ENCODE assay signal across 2 cellular contexts in the genomic region with DNA sequence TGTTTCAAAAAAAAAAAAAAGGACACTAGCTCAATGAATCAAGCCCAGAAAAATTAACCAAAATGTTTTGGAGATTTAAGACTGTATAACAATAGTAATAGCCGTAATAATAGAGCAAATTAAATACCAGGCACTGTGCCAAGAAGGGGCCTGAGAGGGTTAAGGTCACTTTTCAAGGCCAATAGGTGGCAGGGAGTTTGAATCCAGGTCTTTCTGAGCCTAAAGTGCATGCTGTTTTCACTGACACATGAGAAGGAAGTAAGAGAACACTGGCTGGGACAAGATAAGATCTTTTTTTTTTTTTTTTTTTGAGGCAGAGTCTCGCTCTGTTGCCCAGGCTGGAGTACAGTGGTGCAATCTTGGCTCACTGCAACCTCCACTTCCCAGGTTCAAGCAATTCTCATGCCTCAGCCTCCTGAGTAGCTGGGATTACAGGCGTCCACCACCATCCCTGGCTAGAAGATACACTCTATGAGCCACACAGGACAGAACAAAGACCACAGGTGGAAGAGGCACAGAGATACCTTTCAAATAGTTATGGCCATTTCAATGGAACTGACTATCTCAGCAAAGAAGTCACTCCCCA.
TF ChIP-seq lines count a peak whose summit lies in the region.

No MANE protein-coding gene starts in this region.

TF ChIP-seq in HepG2, 621 proteins besides CTCF, POLR2A, EP300 and RAD21 (continues in another document):
- TF ChIP-seq CCDC6 (CRISPR knock-in tag; IDR thresholded peaks at IDR 0.05) (no peak), ZNF550 (CRISPR knock-in tag; IDR thresholded peaks at IDR 0.05; ENCODE audit: borderline replicate concordance) (no peak), CAMTA2 (CRISPR knock-in tag; IDR thresholded peaks at IDR 0.05; ENCODE audit: borderline replicate concordance) (no peak), ZNF7 (CRISPR knock-in tag; IDR thresholded peaks at IDR 0.05) (no peak), RCOR2 (CRISPR knock-in tag; IDR thresholded peaks at IDR 0.05) (no peak), ZNF225 (CRISPR knock-in tag; IDR thresholded peaks at IDR 0.05) (no peak), HNF4A (CRISPR knock-in tag; IDR thresholded peaks at IDR 0.05) (peak; percentile 62), SOX6 (IDR thresholded peaks at IDR 0.05) (no peak), SOX6 (CRISPR knock-in tag; IDR thresholded peaks at IDR 0.05) (peak; percentile 58), SRSF1 (optimal IDR thresholded peaks at IDR 0.05; ENCODE audit: low read depth, low read length) (no peak), KAT7 (CRISPR knock-in tag; IDR thresholded peaks at IDR 0.05; ENCODE audit: borderline replicate concordance) (no peak)
- TF ChIP-seq, protein P1, sequence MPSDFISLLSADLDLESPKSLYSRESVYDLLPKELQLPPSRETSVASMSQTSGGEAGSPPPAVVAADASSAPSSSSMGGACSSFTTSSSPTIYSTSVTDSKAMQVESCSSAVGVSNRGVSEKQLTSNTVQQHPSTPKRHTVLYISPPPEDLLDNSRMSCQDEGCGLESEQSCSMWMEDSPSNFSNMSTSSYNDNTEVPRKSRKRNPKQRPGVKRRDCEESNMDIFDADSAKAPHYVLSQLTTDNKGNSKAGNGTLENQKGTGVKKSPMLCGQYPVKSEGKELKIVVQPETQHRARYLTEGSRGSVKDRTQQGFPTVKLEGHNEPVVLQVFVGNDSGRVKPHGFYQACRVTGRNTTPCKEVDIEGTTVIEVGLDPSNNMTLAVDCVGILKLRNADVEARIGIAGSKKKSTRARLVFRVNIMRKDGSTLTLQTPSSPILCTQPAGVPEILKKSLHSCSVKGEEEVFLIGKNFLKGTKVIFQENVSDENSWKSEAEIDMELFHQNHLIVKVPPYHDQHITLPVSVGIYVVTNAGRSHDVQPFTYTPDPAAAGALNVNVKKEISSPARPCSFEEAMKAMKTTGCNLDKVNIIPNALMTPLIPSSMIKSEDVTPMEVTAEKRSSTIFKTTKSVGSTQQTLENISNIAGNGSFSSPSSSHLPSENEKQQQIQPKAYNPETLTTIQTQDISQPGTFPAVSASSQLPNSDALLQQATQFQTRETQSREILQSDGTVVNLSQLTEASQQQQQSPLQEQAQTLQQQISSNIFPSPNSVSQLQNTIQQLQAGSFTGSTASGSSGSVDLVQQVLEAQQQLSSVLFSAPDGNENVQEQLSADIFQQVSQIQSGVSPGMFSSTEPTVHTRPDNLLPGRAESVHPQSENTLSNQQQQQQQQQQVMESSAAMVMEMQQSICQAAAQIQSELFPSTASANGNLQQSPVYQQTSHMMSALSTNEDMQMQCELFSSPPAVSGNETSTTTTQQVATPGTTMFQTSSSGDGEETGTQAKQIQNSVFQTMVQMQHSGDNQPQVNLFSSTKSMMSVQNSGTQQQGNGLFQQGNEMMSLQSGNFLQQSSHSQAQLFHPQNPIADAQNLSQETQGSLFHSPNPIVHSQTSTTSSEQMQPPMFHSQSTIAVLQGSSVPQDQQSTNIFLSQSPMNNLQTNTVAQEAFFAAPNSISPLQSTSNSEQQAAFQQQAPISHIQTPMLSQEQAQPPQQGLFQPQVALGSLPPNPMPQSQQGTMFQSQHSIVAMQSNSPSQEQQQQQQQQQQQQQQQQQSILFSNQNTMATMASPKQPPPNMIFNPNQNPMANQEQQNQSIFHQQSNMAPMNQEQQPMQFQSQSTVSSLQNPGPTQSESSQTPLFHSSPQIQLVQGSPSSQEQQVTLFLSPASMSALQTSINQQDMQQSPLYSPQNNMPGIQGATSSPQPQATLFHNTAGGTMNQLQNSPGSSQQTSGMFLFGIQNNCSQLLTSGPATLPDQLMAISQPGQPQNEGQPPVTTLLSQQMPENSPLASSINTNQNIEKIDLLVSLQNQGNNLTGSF (CRISPR knock-in tag; IDR thresholded peaks at IDR 0.05): no peak
- TF ChIP-seq, protein P2, sequence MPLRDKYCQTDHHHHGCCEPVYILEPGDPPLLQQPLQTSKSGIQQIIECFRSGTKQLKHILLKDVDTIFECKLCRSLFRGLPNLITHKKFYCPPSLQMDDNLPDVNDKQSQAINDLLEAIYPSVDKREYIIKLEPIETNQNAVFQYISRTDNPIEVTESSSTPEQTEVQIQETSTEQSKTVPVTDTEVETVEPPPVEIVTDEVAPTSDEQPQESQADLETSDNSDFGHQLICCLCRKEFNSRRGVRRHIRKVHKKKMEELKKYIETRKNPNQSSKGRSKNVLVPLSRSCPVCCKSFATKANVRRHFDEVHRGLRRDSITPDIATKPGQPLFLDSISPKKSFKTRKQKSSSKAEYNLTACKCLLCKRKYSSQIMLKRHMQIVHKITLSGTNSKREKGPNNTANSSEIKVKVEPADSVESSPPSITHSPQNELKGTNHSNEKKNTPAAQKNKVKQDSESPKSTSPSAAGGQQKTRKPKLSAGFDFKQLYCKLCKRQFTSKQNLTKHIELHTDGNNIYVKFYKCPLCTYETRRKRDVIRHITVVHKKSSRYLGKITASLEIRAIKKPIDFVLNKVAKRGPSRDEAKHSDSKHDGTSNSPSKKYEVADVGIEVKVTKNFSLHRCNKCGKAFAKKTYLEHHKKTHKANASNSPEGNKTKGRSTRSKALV (CRISPR knock-in tag; IDR thresholded peaks at IDR 0.05): no peak
- TF ChIP-seq, protein P3, sequence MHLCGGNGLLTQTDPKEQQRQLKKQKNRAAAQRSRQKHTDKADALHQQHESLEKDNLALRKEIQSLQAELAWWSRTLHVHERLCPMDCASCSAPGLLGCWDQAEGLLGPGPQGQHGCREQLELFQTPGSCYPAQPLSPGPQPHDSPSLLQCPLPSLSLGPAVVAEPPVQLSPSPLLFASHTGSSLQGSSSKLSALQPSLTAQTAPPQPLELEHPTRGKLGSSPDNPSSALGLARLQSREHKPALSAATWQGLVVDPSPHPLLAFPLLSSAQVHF (CRISPR knock-in tag; IDR thresholded peaks at IDR 0.05): no peak
- TF ChIP-seq, protein P4, sequence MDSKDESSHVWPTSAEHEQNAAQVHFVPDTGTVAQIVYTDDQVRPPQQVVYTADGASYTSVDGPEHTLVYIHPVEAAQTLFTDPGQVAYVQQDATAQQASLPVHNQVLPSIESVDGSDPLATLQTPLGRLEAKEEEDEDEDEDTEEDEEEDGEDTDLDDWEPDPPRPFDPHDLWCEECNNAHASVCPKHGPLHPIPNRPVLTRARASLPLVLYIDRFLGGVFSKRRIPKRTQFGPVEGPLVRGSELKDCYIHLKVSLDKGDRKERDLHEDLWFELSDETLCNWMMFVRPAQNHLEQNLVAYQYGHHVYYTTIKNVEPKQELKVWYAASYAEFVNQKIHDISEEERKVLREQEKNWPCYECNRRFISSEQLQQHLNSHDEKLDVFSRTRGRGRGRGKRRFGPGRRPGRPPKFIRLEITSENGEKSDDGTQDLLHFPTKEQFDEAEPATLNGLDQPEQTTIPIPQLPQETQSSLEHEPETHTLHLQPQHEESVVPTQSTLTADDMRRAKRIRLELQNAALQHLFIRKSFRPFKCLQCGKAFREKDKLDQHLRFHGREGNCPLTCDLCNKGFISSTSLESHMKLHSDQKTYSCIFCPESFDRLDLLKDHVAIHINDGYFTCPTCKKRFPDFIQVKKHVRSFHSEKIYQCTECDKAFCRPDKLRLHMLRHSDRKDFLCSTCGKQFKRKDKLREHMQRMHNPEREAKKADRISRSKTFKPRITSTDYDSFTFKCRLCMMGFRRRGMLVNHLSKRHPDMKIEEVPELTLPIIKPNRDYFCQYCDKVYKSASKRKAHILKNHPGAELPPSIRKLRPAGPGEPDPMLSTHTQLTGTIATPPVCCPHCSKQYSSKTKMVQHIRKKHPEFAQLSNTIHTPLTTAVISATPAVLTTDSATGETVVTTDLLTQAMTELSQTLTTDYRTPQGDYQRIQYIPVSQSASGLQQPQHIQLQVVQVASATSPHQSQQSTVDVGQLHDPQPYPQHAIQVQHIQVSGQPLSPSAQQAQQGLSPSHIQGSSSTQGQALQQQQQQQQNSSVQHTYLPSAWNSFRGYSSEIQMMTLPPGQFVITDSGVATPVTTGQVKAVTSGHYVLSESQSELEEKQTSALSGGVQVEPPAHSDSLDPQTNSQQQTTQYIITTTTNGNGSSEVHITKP (CRISPR knock-in tag; IDR thresholded peaks at IDR 0.05; ENCODE audit: low read depth): no peak

TF ChIP-seq in GM12878, 131 proteins besides CTCF, POLR2A, EP300 and RAD21:
- TF ChIP-seq, protein P5, sequence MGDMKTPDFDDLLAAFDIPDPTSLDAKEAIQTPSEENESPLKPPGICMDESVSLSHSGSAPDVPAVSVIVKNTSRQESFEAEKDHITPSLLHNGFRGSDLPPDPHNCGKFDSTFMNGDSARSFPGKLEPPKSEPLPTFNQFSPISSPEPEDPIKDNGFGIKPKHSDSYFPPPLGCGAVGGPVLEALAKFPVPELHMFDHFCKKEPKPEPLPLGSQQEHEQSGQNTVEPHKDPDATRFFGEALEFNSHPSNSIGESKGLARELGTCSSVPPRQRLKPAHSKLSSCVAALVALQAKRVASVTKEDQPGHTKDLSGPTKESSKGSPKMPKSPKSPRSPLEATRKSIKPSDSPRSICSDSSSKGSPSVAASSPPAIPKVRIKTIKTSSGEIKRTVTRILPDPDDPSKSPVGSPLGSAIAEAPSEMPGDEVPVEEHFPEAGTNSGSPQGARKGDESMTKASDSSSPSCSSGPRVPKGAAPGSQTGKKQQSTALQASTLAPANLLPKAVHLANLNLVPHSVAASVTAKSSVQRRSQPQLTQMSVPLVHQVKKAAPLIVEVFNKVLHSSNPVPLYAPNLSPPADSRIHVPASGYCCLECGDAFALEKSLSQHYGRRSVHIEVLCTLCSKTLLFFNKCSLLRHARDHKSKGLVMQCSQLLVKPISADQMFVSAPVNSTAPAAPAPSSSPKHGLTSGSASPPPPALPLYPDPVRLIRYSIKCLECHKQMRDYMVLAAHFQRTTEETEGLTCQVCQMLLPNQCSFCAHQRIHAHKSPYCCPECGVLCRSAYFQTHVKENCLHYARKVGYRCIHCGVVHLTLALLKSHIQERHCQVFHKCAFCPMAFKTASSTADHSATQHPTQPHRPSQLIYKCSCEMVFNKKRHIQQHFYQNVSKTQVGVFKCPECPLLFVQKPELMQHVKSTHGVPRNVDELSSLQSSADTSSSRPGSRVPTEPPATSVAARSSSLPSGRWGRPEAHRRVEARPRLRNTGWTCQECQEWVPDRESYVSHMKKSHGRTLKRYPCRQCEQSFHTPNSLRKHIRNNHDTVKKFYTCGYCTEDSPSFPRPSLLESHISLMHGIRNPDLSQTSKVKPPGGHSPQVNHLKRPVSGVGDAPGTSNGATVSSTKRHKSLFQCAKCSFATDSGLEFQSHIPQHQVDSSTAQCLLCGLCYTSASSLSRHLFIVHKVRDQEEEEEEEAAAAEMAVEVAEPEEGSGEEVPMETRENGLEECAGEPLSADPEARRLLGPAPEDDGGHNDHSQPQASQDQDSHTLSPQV (IDR thresholded peaks at IDR 0.05): no peak
- peak; percentile 26; the same call in 1 of the 2 replicates for TF ChIP-seq ZNF384 (IDR thresholded peaks at IDR 0.05; ENCODE audit: borderline replicate concordance, low read depth, low read length)
TF ChIP-seq in GM12878: peak in this region for 1.
